ENCODE assay signal across 11 cellular contexts in the genomic region with DNA sequence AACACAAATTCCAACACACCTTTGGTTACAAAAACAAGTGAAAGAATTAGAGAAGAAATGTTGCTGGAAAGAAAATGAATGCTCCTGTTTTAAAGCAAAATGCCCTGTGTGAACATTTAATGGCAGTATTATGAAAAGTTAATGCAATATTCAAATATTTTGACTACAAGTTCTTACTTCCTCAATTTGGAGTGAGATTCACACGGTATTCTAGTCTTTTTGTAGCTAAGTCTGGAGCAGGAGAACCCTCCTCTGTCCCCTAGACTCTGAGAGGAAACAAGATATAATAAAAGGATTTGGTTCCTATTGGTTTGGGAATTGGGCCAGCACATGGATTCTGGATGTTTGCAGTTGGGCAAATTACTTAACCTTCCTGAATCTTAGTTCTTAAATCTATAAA. TPM values are rescaled to one million over a fixed set of nuclear protein-coding genes. Genes with fewer than 3 reads are reported as not detected.
A peak's percentile ranks its signal among the peaks of the same experiment; 100 is the strongest.
DNase-seq lines count a peak whose midpoint lies in the region; ATAC-seq and TF ChIP-seq lines count a peak whose summit lies in the region.
"Had no signal": no experiment of that assay in that cellular context is flagged by ENCODE, and none has a peak within 500 bp of the region (broad histone marks: within the 10 kb centered on the region; RNA-seq: fewer than 3 reads in every experiment).

No MANE protein-coding gene starts in this region.

- ATAC-seq in GM18519 (IDR thresholded peaks at IDR 0.05; ENCODE audit: low FRiP score, unreplicated experiment), result peak; percentile 60
- peak; percentile 65 for ATAC-seq in GM21526 (IDR thresholded peaks at IDR 0.05; ENCODE audit: low FRiP score, unreplicated experiment)
- peak; percentile 44 for ATAC-seq in HG03108 (IDR thresholded peaks at IDR 0.05; ENCODE audit: unreplicated experiment)

- no peak overlapping the region for H3K4me3 ChIP-seq in lower leg skin (ENCODE audit: low read depth, poor library complexity, severe bottlenecking)

- intact Hi-C loops in lower leg skin (cut with DNase I; ENCODE audit: low total_unique reads), result loop anchor here (10.0 kb wide), 2 partner anchors 419 to 739 kb away; no protein-coding TSS in a partner anchor

- WGBS in lower leg skin, 2 donors, result 48 to 76% methylated on average over 1 of the region's 1 CpG

- TF ChIP-seq POLR2A in erythroblast (IDR thresholded peaks at IDR 0.05; ENCODE audit: low read length) (no peak), lower leg skin (IDR thresholded peaks at IDR 0.05) (no peak)

- no peak for TF ChIP-seq CTCF in GM10266 (IDR thresholded peaks at IDR 0.05; ENCODE audit: control insufficient read depth, insufficient read depth, low read depth, missing control alignments)
- TF ChIP-seq CTCF in lower leg skin (IDR thresholded peaks at IDR 0.05), result no peak

- DNase-seq in OCI-M1 (lab: John Stamatoyannopoulos, UW), result peak; percentile 22
- no peak for DNase-seq in GM10266 (ENCODE audit: extremely low spot score)
- DNase-seq in erythroblast (lab: John Stamatoyannopoulos, UW), result no peak
- no peak for DNase-seq in DMS79 (lab: John Stamatoyannopoulos, UW)
- no peak for DNase-seq in lower leg skin (ENCODE audit: low spot score in 2 of 2)
- DNase-seq: activated CD4-positive, alpha-beta T cell treated with anti-CD3 and anti-CD28 coated beads, Interleukin-2, amount 10 ng/mL, durations not matched to agents 24 days and 14 days; activated naive CD8-positive, alpha-beta T cell treated with anti-CD3 and anti-CD28 coated beads for 36 hours; CD4-positive, CD25-positive, alpha-beta regulatory T cell had no signal

RNA-seq across cellular contexts. Expression of gene MAD2L1, which starts 12.7 kb away (rescaled TPM):
- total RNA-seq in lower leg skin, result 10 to 100 TPM in 1 of 4 donors, 1 to 10 TPM in 3; 1.6 to 10.1 (median 1.8) TPM
